Comparison of ENCODE assay signal across 22 cellular contexts in genomic region chr12:41466300-41466699, GRCh38.
DNase-seq lines count a peak whose midpoint lies in the region; ATAC-seq, FAIRE-seq and TF ChIP-seq lines count a peak whose summit lies in the region.
"Had no signal": no experiment of that assay in that cellular context is flagged by ENCODE, and none has a peak within 500 bp of the region (broad histone marks: within the 10 kb centered on the region; RNA-seq: fewer than 3 reads in every experiment).

No MANE protein-coding gene starts in this region.

- TF ChIP-seq RAD21 in neural cell (conservative IDR thresholded peaks at IDR 0.05): no peak

- ATAC-seq in GM18867 (IDR thresholded peaks at IDR 0.05; ENCODE audit: unreplicated experiment): no peak
- ATAC-seq: A549, HCT116 had no signal

- no peak overlapping the region for H3K4me3 Mint-ChIP-seq in Calu3 (ENCODE audit: low read depth, unreplicated experiment)
- H3K4me3 Mint-ChIP-seq: B cell, CD14-positive monocyte had no signal

- H4K20me1 ChIP-seq in neural cell (ENCODE audit: insufficient read depth): no peaks in the 10 kb centered on the region

- FAIRE-seq in urothelium cell line (lab: Jason Lieb, UNC): no peak
- FAIRE-seq: A549 had no signal

- no peaks in the 10 kb centered on the region for H3K79me2 ChIP-seq in neural cell (replicated peaks; ENCODE audit: insufficient read depth, low read length)

- no peak overlapping the region for H3K9ac ChIP-seq in neural cell (ENCODE audit: low read length)

- intact Hi-C loops in Calu3 (cut with micrococcal nuclease; ENCODE audit: unreplicated experiment): no loop called here

- TF ChIP-seq EP300 in neural cell (conservative IDR thresholded peaks at IDR 0.05; ENCODE audit: poor library complexity, severe bottlenecking): no peak

- no peaks in the 10 kb centered on the region for H3K36me3 Mint-ChIP-seq in Calu3 (ENCODE audit: insufficient read depth, unreplicated experiment)
- H3K36me3 Mint-ChIP-seq: CD14-positive monocyte had no signal

- POLR2A ChIA-PET in HEK293 (lab: Yijun Ruan, JAX): interaction anchor here (0.7 kb wide), 1 partner anchor 21 kb away, joined by 5 read pairs; no protein-coding TSS in a partner anchor

- no peaks in the 10 kb centered on the region for H3K27me3 Mint-ChIP-seq in Calu3 (ENCODE audit: unreplicated experiment)
- H3K27me3 Mint-ChIP-seq: B cell had no signal

- peaks cover 15% of the 10 kb centered on the region for H3K4me1 Mint-ChIP-seq in Calu3 (ENCODE audit: low read depth, unreplicated experiment)
- H3K4me1 Mint-ChIP-seq: B cell had no signal

- DNase-seq in Calu3 (no peak), NCI-H82 treated with DMSO at 0.1 percent for 48 hours (lab: John Stamatoyannopoulos, UW; ENCODE audit: unreplicated experiment) (peak; percentile 82), urothelium cell line (ENCODE audit: low spot score) (no peak), MV-4-11 (lab: John Stamatoyannopoulos, UW) (no peak)
- DNase-seq: GOT3; Karpas-422; NCI-H1048; NCI-H1436; NCI-H187 treated with DMSO at 0.1 percent for 48 hours; NCI-H2107; NCI-H345; NK-92 treated with Interleukin-12 subunit alpha and Interleukin-12 subunit beta, amount 100 ng/mL, for 24 hours; SHP77 treated with DMSO at 0.1 percent for 48 hours had no signal

- CTCF ChIA-PET in Calu3 (lab: Charles Lee): no interaction called here
- CTCF ChIA-PET in HEK293 (lab: Yijun Ruan, JAX): no interaction called here

- no peaks in the 10 kb centered on the region for H3K9me2 ChIP-seq in neural cell (ENCODE audit: insufficient read depth, low read length)

- H3K4me2 ChIP-seq in neural cell (ENCODE audit: low read length): no peak overlapping the region
- H3K4me2 ChIP-seq: A549 had no signal

- no peaks in the 10 kb centered on the region for H3K27me3 ChIP-seq in neural cell (ENCODE audit: insufficient read depth, low read depth, low read length)

- peaks cover 8% of the 10 kb centered on the region; the same call in 1 of the 2 replicates for H3K4me1 ChIP-seq in HEK293 (ENCODE audit: control insufficient read depth, insufficient read depth, low read length)
- H3K4me1 ChIP-seq: A549 had no signal

- H3K9me3 Mint-ChIP-seq in Calu3 (ENCODE audit: low read depth, unreplicated experiment): no peaks in the 10 kb centered on the region

- H2AFZ ChIP-seq in neural cell (ENCODE audit: low read depth, low read length): no peak overlapping the region

- H3K36me3 ChIP-seq in HEK293 (ENCODE audit: control insufficient read depth in 2 of 2, insufficient read depth in 1 of 2, low read length in 2 of 2) (no peaks in the 10 kb centered on the region), neural cell (ENCODE audit: insufficient read depth, low read length) (no peaks in the 10 kb centered on the region)

- H3F3A ChIP-seq in neural cell (ENCODE audit: insufficient read depth, low read length, poor library complexity, severe bottlenecking): no peaks in the 10 kb centered on the region

- TF ChIP-seq CTCF in Calu3 (IDR thresholded peaks at IDR 0.05; ENCODE audit: unreplicated experiment) (no peak), HEK293 (tag by site-specific recombination; IDR thresholded peaks at IDR 0.05) (no peak), neural cell (IDR thresholded peaks at IDR 0.05; ENCODE audit: poor library complexity, severe bottlenecking) (no peak)

- no peaks in the 10 kb centered on the region; the same call in 1 of the 2 replicates for H3K9me3 ChIP-seq in HEK293 (ENCODE audit: control insufficient read depth, insufficient read depth, low read depth, low read length)
- H3K9me3 ChIP-seq in neural cell (ENCODE audit: low read length): no peaks in the 10 kb centered on the region
- H3K9me3 ChIP-seq: A549 had no signal

- H3K27ac ChIP-seq in HEK293 (ENCODE audit: extremely low read depth, low read depth, low read length) (no peak overlapping the region), neural cell (ENCODE audit: low read length) (peak overlapping the region; percentile 50)
- H3K27ac ChIP-seq: A549, RWPE1, SK-N-MC had no signal

- H3K4me3 ChIP-seq in HEK293 (ENCODE audit: low read depth, low read length): no peak overlapping the region
- H3K4me3 ChIP-seq in neural cell (ENCODE audit: low read length): no peak overlapping the region
- H3K4me3 ChIP-seq: A549, SK-N-MC had no signal

- no TSS peak for BruUV-seq in Calu3 (replicated peaks; lab: Mats Ljungman, UMichigan)

- H3K27ac Mint-ChIP-seq in Calu3 (ENCODE audit: unreplicated experiment): peak overlapping the region; percentile 31
- H3K27ac Mint-ChIP-seq: B cell had no signal

TF ChIP-seq in HEK293, 187 proteins besides CTCF, POLR2A, EP300 and RAD21:
- TF ChIP-seq ZNF692 (tag by site-specific recombination; IDR thresholded peaks at IDR 0.05) (0 out of 2 replicates have a peak, but pooled peaks have one; percentile 1), ZNF544 (tag by site-specific recombination; IDR thresholded peaks at IDR 0.05) (no peak)

TF ChIP-seq in neural cell, 6 proteins besides CTCF, POLR2A, EP300 and RAD21:
- TF ChIP-seq MXI1 (conservative IDR thresholded peaks at IDR 0.05; ENCODE audit: poor library complexity, severe bottlenecking) (no peak), POLR2AphosphoS5 (IDR thresholded peaks at IDR 0.05) (no peak), REST (IDR thresholded peaks at IDR 0.05; ENCODE audit: borderline replicate concordance) (no peak), TAF1 (IDR thresholded peaks at IDR 0.05; ENCODE audit: low read depth) (no peak), SMC3 (conservative IDR thresholded peaks at IDR 0.05; ENCODE audit: poor library complexity) (no peak), EZH2 (IDR thresholded peaks at IDR 0.05; ENCODE audit: borderline replicate concordance, insufficient read depth, low read length, poor library complexity, severe bottlenecking) (no peak)
